In genomic region chr12:92928962-92929915, GRCh38 we compare ENCODE assay signal across 1 cellular context.
TF ChIP-seq lines count a peak whose summit lies in the region.

Gene EEA1 (minus strand): TSS chr12:92929295. CDS start chr12:92929066, 229 bp downstream.

TF ChIP-seq in K562, 482 proteins besides CTCF, POLR2A, EP300 and RAD21 (continued from another document):
- TF ChIP-seq, protein P1, sequence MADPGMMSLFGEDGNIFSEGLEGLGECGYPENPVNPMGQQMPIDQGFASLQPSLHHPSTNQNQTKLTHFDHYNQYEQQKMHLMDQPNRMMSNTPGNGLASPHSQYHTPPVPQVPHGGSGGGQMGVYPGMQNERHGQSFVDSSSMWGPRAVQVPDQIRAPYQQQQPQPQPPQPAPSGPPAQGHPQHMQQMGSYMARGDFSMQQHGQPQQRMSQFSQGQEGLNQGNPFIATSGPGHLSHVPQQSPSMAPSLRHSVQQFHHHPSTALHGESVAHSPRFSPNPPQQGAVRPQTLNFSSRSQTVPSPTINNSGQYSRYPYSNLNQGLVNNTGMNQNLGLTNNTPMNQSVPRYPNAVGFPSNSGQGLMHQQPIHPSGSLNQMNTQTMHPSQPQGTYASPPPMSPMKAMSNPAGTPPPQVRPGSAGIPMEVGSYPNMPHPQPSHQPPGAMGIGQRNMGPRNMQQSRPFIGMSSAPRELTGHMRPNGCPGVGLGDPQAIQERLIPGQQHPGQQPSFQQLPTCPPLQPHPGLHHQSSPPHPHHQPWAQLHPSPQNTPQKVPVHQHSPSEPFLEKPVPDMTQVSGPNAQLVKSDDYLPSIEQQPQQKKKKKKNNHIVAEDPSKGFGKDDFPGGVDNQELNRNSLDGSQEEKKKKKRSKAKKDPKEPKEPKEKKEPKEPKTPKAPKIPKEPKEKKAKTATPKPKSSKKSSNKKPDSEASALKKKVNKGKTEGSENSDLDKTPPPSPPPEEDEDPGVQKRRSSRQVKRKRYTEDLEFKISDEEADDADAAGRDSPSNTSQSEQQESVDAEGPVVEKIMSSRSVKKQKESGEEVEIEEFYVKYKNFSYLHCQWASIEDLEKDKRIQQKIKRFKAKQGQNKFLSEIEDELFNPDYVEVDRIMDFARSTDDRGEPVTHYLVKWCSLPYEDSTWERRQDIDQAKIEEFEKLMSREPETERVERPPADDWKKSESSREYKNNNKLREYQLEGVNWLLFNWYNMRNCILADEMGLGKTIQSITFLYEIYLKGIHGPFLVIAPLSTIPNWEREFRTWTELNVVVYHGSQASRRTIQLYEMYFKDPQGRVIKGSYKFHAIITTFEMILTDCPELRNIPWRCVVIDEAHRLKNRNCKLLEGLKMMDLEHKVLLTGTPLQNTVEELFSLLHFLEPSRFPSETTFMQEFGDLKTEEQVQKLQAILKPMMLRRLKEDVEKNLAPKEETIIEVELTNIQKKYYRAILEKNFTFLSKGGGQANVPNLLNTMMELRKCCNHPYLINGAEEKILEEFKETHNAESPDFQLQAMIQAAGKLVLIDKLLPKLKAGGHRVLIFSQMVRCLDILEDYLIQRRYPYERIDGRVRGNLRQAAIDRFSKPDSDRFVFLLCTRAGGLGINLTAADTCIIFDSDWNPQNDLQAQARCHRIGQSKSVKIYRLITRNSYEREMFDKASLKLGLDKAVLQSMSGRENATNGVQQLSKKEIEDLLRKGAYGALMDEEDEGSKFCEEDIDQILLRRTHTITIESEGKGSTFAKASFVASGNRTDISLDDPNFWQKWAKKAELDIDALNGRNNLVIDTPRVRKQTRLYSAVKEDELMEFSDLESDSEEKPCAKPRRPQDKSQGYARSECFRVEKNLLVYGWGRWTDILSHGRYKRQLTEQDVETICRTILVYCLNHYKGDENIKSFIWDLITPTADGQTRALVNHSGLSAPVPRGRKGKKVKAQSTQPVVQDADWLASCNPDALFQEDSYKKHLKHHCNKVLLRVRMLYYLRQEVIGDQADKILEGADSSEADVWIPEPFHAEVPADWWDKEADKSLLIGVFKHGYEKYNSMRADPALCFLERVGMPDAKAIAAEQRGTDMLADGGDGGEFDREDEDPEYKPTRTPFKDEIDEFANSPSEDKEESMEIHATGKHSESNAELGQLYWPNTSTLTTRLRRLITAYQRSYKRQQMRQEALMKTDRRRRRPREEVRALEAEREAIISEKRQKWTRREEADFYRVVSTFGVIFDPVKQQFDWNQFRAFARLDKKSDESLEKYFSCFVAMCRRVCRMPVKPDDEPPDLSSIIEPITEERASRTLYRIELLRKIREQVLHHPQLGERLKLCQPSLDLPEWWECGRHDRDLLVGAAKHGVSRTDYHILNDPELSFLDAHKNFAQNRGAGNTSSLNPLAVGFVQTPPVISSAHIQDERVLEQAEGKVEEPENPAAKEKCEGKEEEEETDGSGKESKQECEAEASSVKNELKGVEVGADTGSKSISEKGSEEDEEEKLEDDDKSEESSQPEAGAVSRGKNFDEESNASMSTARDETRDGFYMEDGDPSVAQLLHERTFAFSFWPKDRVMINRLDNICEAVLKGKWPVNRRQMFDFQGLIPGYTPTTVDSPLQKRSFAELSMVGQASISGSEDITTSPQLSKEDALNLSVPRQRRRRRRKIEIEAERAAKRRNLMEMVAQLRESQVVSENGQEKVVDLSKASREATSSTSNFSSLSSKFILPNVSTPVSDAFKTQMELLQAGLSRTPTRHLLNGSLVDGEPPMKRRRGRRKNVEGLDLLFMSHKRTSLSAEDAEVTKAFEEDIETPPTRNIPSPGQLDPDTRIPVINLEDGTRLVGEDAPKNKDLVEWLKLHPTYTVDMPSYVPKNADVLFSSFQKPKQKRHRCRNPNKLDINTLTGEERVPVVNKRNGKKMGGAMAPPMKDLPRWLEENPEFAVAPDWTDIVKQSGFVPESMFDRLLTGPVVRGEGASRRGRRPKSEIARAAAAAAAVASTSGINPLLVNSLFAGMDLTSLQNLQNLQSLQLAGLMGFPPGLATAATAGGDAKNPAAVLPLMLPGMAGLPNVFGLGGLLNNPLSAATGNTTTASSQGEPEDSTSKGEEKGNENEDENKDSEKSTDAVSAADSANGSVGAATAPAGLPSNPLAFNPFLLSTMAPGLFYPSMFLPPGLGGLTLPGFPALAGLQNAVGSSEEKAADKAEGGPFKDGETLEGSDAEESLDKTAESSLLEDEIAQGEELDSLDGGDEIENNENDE (IDR thresholded peaks at IDR 0.05; ENCODE audit: low read depth, low read length), result no peak
- no peak for TF ChIP-seq BRD4 (IDR thresholded peaks at IDR 0.05)
- no peak for TF ChIP-seq ZNF584 (CRISPR knock-in tag; IDR thresholded peaks at IDR 0.05; ENCODE audit: low read depth)
- peak; percentile 46; the same call in 1 of the 2 replicates for TF ChIP-seq ZNF395 (CRISPR knock-in tag; IDR thresholded peaks at IDR 0.05)
- TF ChIP-seq, protein P2, sequence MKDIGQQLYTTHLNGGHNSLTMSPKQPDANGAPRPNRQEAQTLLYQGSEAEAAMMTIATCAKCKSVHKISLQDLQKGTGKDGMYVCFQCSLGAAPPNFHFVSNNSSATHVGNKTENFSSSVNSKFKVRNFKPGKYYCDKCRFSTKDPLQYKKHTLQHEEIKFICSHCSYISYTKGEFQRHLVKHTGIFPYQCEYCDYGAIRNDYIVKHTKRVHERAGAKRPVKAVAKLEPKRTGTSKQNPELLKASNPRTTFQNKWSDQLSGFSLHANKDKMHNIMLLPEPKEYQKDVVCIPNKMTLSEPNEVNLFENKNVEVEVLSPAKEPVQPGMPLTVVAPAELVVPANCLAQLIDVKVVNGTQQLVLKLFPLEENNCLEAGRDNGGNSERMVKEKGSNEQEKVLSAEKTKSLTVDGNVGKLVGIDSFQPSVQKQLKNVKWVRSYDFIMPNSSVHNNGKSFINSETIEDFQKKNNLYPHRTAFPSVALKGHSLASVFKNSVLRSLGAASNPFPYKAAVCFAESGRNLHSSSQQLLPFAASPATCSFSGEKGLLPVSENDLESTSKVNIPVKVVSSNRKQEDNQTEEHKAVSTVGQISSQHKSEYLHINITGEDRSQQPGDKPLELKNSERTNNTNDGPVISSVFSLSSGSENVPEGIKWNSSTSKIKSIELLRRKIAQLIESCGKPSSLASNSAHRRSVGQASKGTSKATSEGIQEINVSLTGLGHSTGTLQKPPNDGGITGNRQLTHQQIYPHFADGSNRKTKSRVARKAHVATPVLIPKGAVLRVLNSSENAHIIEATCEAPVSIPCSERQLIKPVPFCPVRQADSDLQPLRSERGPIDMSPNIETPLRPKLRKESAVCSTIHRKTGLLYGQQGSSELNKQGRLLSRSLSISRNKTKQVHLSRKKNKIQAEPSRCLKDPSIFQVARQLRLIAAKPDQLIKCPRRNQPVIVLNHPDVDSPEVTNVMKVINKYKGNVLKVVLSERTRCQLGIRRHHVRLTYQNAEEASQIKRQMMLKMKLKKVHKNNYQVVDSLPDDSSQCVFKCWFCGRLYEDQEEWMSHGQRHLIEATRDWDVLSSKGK (CRISPR knock-in tag; IDR thresholded peaks at IDR 0.05), result no peak
- no peak for TF ChIP-seq HNRNPUL1 (IDR thresholded peaks at IDR 0.05; ENCODE audit: low read length)
- no peak; the same call in none of the 2 replicates for TF ChIP-seq XRCC5 (IDR thresholded peaks at IDR 0.05; ENCODE audit: low read depth, low read length)
- TF ChIP-seq PRMT5 (CRISPR knock-in tag; IDR thresholded peaks at IDR 0.05), result no peak
- TF ChIP-seq ZBTB49 (CRISPR knock-in tag; IDR thresholded peaks at IDR 0.05; ENCODE audit: borderline replicate concordance), result peak; percentile 38; the same call in 1 of the 2 replicates
- TF ChIP-seq NFIC (IDR thresholded peaks at IDR 0.05), result peak; percentile 53; the same call in 1 of the 2 replicates
- TF ChIP-seq GTF2E2 (tag; IDR thresholded peaks at IDR 0.05), result peak; percentile 81; the same call in 1 of the 2 replicates
- TF ChIP-seq TFE3 (CRISPR knock-in tag; IDR thresholded peaks at IDR 0.05), result no peak
- TF ChIP-seq SIN3B (IDR thresholded peaks at IDR 0.05; ENCODE audit: low read depth), result peak; percentile 20
- peak; percentile 92 for TF ChIP-seq RBFOX2 (IDR thresholded peaks at IDR 0.05; ENCODE audit: low read depth, low read length)
- TF ChIP-seq ZNF12 (CRISPR knock-in tag; IDR thresholded peaks at IDR 0.05), result no peak; the same call in 1 of the 2 replicates
- TF ChIP-seq ZNF644 (tag; IDR thresholded peaks at IDR 0.05; ENCODE audit: low read depth), result no peak
- no peak for TF ChIP-seq ZNF41 (CRISPR knock-in tag; conservative IDR thresholded peaks at IDR 0.05)
- TF ChIP-seq, protein P3, sequence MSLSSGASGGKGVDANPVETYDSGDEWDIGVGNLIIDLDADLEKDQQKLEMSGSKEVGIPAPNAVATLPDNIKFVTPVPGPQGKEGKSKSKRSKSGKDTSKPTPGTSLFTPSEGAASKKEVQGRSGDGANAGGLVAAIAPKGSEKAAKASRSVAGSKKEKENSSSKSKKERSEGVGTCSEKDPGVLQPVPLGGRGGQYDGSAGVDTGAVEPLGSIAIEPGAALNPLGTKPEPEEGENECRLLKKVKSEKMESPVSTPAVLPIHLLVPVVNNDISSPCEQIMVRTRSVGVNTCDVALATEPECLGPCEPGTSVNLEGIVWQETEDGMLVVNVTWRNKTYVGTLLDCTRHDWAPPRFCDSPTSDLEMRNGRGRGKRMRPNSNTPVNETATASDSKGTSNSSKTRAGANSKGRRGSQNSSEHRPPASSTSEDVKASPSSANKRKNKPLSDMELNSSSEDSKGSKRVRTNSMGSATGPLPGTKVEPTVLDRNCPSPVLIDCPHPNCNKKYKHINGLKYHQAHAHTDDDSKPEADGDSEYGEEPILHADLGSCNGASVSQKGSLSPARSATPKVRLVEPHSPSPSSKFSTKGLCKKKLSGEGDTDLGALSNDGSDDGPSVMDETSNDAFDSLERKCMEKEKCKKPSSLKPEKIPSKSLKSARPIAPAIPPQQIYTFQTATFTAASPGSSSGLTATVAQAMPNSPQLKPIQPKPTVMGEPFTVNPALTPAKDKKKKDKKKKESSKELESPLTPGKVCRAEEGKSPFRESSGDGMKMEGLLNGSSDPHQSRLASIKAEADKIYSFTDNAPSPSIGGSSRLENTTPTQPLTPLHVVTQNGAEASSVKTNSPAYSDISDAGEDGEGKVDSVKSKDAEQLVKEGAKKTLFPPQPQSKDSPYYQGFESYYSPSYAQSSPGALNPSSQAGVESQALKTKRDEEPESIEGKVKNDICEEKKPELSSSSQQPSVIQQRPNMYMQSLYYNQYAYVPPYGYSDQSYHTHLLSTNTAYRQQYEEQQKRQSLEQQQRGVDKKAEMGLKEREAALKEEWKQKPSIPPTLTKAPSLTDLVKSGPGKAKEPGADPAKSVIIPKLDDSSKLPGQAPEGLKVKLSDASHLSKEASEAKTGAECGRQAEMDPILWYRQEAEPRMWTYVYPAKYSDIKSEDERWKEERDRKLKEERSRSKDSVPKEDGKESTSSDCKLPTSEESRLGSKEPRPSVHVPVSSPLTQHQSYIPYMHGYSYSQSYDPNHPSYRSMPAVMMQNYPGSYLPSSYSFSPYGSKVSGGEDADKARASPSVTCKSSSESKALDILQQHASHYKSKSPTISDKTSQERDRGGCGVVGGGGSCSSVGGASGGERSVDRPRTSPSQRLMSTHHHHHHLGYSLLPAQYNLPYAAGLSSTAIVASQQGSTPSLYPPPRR (CRISPR knock-in tag; IDR thresholded peaks at IDR 0.05; ENCODE audit: borderline replicate concordance), result peak; percentile 81; the same call in 1 of the 2 replicates
- TF ChIP-seq NCOA4 (IDR thresholded peaks at IDR 0.05; ENCODE audit: partially characterized antibody), result no peak
- TF ChIP-seq, protein P4, sequence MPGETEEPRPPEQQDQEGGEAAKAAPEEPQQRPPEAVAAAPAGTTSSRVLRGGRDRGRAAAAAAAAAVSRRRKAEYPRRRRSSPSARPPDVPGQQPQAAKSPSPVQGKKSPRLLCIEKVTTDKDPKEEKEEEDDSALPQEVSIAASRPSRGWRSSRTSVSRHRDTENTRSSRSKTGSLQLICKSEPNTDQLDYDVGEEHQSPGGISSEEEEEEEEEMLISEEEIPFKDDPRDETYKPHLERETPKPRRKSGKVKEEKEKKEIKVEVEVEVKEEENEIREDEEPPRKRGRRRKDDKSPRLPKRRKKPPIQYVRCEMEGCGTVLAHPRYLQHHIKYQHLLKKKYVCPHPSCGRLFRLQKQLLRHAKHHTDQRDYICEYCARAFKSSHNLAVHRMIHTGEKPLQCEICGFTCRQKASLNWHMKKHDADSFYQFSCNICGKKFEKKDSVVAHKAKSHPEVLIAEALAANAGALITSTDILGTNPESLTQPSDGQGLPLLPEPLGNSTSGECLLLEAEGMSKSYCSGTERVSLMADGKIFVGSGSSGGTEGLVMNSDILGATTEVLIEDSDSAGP (CRISPR knock-in tag; IDR thresholded peaks at IDR 0.05), result no peak; the same call in 1 of the 2 replicates
- no peak for TF ChIP-seq ZNF121 (CRISPR knock-in tag; conservative IDR thresholded peaks at IDR 0.05)
- TF ChIP-seq, protein P5, sequence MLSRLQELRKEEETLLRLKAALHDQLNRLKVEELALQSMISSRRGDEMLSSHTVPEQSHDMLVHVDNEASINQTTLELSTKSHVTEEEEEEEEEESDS (CRISPR knock-in tag; IDR thresholded peaks at IDR 0.05), result no peak
